ENCODE assay signal across 1 cellular context in genomic region chr6:36423101-36423824, GRCh38.
TF ChIP-seq lines count a peak whose summit lies in the region.

No MANE protein-coding gene starts in this region.

TF ChIP-seq in HEK293, 187 proteins besides CTCF, POLR2A, EP300 and RAD21 (continued from another document):
- TF ChIP-seq ZNF148 (tag by site-specific recombination; IDR thresholded peaks at IDR 0.05; ENCODE audit: borderline replicate concordance) (no peak), ZNF701 (tag by site-specific recombination; IDR thresholded peaks at IDR 0.05) (no peak), ZNF133 (tag by site-specific recombination; IDR thresholded peaks at IDR 0.05) (no peak), ZNF391 (tag by site-specific recombination; IDR thresholded peaks at IDR 0.05; ENCODE audit: borderline replicate concordance, low read depth) (no peak), ZFHX2 (tag by site-specific recombination; conservative IDR thresholded peaks at IDR 0.05) (peak; percentile 40), KLF1 (tag by site-specific recombination; IDR thresholded peaks at IDR 0.05) (no peak), ZBTB49 (tag by site-specific recombination; IDR thresholded peaks at IDR 0.05; ENCODE audit: low read depth) (no peak), TRIM28 (IDR thresholded peaks at IDR 0.05; ENCODE audit: borderline replicate concordance, low read length) (no peak), ZNF184 (tag by site-specific recombination; IDR thresholded peaks at IDR 0.05) (no peak), MEIS1 (CRISPR knock-in tag; IDR thresholded peaks at IDR 0.05; ENCODE audit: borderline replicate concordance) (no peak), ZBTB26 (tag by site-specific recombination; optimal IDR thresholded peaks at IDR 0.05) (peak; percentile 99), ZNF433 (tag by site-specific recombination; IDR thresholded peaks at IDR 0.05; ENCODE audit: low read depth) (no peak), ZSCAN4 (tag by site-specific recombination; IDR thresholded peaks at IDR 0.05) (no peak), ZNF549 (tag by site-specific recombination; IDR thresholded peaks at IDR 0.05) (no peak), OSR2 (tag by site-specific recombination; IDR thresholded peaks at IDR 0.05) (peak; percentile 65), ZFP3 (tag by site-specific recombination; IDR thresholded peaks at IDR 0.05; ENCODE audit: low read depth) (no peak), ZNF132 (tag by site-specific recombination; IDR thresholded peaks at IDR 0.05; ENCODE audit: borderline replicate concordance) (no peak), ZNF514 (tag by site-specific recombination; IDR thresholded peaks at IDR 0.05) (no peak), ZNF626 (tag by site-specific recombination; IDR thresholded peaks at IDR 0.05) (no peak), ZNF394 (tag by site-specific recombination; IDR thresholded peaks at IDR 0.05; ENCODE audit: borderline replicate concordance) (no peak), ZNF24 (tag by site-specific recombination; IDR thresholded peaks at IDR 0.05) (0 out of 2 replicates have a peak, but pooled peaks have one; percentile 32), PATZ1 (tag by site-specific recombination; IDR thresholded peaks at IDR 0.05) (no peak; the same call in none of the 2 replicates)
- TF ChIP-seq, protein P1, sequence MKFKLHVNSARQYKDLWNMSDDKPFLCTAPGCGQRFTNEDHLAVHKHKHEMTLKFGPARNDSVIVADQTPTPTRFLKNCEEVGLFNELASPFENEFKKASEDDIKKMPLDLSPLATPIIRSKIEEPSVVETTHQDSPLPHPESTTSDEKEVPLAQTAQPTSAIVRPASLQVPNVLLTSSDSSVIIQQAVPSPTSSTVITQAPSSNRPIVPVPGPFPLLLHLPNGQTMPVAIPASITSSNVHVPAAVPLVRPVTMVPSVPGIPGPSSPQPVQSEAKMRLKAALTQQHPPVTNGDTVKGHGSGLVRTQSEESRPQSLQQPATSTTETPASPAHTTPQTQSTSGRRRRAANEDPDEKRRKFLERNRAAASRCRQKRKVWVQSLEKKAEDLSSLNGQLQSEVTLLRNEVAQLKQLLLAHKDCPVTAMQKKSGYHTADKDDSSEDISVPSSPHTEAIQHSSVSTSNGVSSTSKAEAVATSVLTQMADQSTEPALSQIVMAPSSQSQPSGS (tag by site-specific recombination; IDR thresholded peaks at IDR 0.05; ENCODE audit: low read depth), result no peak
- TF ChIP-seq, protein P2, sequence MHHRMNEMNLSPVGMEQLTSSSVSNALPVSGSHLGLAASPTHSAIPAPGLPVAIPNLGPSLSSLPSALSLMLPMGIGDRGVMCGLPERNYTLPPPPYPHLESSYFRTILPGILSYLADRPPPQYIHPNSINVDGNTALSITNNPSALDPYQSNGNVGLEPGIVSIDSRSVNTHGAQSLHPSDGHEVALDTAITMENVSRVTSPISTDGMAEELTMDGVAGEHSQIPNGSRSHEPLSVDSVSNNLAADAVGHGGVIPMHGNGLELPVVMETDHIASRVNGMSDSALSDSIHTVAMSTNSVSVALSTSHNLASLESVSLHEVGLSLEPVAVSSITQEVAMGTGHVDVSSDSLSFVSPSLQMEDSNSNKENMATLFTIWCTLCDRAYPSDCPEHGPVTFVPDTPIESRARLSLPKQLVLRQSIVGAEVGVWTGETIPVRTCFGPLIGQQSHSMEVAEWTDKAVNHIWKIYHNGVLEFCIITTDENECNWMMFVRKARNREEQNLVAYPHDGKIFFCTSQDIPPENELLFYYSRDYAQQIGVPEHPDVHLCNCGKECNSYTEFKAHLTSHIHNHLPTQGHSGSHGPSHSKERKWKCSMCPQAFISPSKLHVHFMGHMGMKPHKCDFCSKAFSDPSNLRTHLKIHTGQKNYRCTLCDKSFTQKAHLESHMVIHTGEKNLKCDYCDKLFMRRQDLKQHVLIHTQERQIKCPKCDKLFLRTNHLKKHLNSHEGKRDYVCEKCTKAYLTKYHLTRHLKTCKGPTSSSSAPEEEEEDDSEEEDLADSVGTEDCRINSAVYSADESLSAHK (tag by site-specific recombination; IDR thresholded peaks at IDR 0.05), result peak; percentile 5; the same call in 1 of the 2 replicates
- TF ChIP-seq, protein P3, sequence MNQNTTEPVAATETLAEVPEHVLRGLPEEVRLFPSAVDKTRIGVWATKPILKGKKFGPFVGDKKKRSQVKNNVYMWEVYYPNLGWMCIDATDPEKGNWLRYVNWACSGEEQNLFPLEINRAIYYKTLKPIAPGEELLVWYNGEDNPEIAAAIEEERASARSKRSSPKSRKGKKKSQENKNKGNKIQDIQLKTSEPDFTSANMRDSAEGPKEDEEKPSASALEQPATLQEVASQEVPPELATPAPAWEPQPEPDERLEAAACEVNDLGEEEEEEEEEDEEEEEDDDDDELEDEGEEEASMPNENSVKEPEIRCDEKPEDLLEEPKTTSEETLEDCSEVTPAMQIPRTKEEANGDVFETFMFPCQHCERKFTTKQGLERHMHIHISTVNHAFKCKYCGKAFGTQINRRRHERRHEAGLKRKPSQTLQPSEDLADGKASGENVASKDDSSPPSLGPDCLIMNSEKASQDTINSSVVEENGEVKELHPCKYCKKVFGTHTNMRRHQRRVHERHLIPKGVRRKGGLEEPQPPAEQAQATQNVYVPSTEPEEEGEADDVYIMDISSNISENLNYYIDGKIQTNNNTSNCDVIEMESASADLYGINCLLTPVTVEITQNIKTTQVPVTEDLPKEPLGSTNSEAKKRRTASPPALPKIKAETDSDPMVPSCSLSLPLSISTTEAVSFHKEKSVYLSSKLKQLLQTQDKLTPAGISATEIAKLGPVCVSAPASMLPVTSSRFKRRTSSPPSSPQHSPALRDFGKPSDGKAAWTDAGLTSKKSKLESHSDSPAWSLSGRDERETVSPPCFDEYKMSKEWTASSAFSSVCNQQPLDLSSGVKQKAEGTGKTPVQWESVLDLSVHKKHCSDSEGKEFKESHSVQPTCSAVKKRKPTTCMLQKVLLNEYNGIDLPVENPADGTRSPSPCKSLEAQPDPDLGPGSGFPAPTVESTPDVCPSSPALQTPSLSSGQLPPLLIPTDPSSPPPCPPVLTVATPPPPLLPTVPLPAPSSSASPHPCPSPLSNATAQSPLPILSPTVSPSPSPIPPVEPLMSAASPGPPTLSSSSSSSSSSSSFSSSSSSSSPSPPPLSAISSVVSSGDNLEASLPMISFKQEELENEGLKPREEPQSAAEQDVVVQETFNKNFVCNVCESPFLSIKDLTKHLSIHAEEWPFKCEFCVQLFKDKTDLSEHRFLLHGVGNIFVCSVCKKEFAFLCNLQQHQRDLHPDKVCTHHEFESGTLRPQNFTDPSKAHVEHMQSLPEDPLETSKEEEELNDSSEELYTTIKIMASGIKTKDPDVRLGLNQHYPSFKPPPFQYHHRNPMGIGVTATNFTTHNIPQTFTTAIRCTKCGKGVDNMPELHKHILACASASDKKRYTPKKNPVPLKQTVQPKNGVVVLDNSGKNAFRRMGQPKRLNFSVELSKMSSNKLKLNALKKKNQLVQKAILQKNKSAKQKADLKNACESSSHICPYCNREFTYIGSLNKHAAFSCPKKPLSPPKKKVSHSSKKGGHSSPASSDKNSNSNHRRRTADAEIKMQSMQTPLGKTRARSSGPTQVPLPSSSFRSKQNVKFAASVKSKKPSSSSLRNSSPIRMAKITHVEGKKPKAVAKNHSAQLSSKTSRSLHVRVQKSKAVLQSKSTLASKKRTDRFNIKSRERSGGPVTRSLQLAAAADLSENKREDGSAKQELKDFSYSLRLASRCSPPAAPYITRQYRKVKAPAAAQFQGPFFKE (tag by site-specific recombination; IDR thresholded peaks at IDR 0.05; ENCODE audit: borderline replicate concordance), result no peak
- TF ChIP-seq, protein P4, sequence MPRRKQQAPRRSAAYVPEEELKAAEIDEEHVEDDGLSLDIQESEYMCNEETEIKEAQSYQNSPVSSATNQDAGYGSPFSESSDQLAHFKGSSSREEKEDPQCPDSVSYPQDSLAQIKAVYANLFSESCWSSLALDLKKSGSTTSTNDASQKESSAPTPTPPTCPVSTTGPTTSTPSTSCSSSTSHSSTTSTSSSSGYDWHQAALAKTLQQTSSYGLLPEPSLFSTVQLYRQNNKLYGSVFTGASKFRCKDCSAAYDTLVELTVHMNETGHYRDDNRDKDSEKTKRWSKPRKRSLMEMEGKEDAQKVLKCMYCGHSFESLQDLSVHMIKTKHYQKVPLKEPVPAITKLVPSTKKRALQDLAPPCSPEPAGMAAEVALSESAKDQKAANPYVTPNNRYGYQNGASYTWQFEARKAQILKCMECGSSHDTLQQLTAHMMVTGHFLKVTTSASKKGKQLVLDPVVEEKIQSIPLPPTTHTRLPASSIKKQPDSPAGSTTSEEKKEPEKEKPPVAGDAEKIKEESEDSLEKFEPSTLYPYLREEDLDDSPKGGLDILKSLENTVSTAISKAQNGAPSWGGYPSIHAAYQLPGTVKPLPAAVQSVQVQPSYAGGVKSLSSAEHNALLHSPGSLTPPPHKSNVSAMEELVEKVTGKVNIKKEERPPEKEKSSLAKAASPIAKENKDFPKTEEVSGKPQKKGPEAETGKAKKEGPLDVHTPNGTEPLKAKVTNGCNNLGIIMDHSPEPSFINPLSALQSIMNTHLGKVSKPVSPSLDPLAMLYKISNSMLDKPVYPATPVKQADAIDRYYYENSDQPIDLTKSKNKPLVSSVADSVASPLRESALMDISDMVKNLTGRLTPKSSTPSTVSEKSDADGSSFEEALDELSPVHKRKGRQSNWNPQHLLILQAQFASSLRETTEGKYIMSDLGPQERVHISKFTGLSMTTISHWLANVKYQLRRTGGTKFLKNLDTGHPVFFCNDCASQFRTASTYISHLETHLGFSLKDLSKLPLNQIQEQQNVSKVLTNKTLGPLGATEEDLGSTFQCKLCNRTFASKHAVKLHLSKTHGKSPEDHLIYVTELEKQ (tag by site-specific recombination; IDR thresholded peaks at IDR 0.05; ENCODE audit: borderline replicate concordance), result no peak
